In the genomic region with DNA sequence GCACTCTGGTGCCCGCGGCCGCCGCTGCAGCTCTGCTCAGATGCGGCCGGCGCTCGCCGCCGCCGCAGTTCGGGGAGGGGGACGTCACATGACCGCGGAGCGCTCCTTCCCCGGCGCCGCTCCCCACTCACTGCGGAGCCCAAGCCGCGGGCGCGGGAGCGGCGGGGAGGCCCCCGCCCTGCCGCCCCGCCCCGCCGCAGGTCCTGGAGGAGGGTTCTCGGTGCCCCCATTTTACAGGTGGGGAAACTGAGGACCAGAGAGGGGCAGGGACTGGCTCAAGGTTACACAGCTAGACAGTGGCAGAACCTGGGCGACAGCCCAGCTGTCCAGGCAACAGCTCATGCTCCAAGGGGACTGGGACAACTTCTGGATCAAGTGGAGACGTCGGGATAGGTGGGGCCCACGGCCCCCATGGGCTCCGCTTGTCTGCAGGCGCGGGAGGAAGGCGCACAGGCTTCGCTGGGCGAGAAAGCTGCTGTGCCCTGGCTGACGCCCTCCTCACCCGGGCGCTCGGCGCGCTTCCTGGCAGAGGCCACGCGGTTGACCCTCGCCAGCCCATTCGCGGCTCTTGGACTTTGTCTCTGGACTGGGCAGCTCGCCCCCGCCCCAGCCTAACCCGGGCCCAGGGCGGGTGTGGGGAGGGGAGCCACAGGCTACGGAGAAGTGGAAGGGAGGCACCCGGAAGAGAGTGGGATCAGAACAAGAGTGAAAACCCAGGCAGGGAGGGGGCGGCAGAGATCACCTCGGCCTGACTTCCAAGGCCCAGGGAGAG, we compare ENCODE assay signal across 1 cellular context.
TF ChIP-seq lines count a peak whose summit lies in the region.

TSS of gene RAP1GAP (minus strand) at position 71 of the 772 bp plus-strand sequence. CDS start 49,325 bp downstream, outside the sequence.

TF ChIP-seq in HepG2, 621 proteins besides CTCF, POLR2A, EP300 and RAD21 (continued from another document and continues in another):
- TF ChIP-seq ZBTB26 (CRISPR knock-in tag; IDR thresholded peaks at IDR 0.05; ENCODE audit: borderline replicate concordance) (no peak; the same call in 1 of the 2 replicates), ZNF264 (CRISPR knock-in tag; IDR thresholded peaks at IDR 0.05) (peak; percentile 93), SP2 (CRISPR knock-in tag; IDR thresholded peaks at IDR 0.05) (no peak), ZUFSP (CRISPR knock-in tag; IDR thresholded peaks at IDR 0.05; ENCODE audit: borderline replicate concordance) (no peak), ZNF75D (CRISPR knock-in tag; IDR thresholded peaks at IDR 0.05; ENCODE audit: borderline replicate concordance) (no peak), ZFP37 (CRISPR knock-in tag; IDR thresholded peaks at IDR 0.05; ENCODE audit: borderline replicate concordance) (peak; percentile 68; the same call in 1 of the 2 replicates), LRRFIP1 (CRISPR knock-in tag; conservative IDR thresholded peaks at IDR 0.05) (no peak), ZNF850 (CRISPR knock-in tag; conservative IDR thresholded peaks at IDR 0.05) (peak; percentile 44; the same call in 1 of the 2 replicates), ZNF354B (CRISPR knock-in tag; IDR thresholded peaks at IDR 0.05) (0 out of 2 replicates have a peak, but pooled peaks have one; percentile 55), TCF7L2 (IDR thresholded peaks at IDR 0.05; ENCODE audit: low read depth, low read length) (no peak), ZZZ3 (CRISPR knock-in tag; IDR thresholded peaks at IDR 0.05; ENCODE audit: borderline replicate concordance) (no peak), PPARG (CRISPR knock-in tag; conservative IDR thresholded peaks at IDR 0.05) (0 out of 2 replicates have a peak, but pooled peaks have one; percentile 29), ZNF777 (CRISPR knock-in tag; IDR thresholded peaks at IDR 0.05) (no peak), IRF9 (CRISPR knock-in tag; IDR thresholded peaks at IDR 0.05; ENCODE audit: borderline replicate concordance) (peak; percentile 57; the same call in 1 of the 2 replicates), SNRNP70 (IDR thresholded peaks at IDR 0.05; ENCODE audit: low read depth, low read length) (no peak), U2AF1 (optimal IDR thresholded peaks at IDR 0.05; ENCODE audit: low read depth, low read length) (peak; percentile 37), CAMTA2 (CRISPR knock-in tag; IDR thresholded peaks at IDR 0.05; ENCODE audit: borderline replicate concordance) (no peak; the same call in 1 of the 2 replicates), ZFY (CRISPR knock-in tag; IDR thresholded peaks at IDR 0.05) (peak; percentile 60), ZNF724P (CRISPR knock-in tag; IDR thresholded peaks at IDR 0.05; ENCODE audit: borderline replicate concordance) (peak; percentile 62; the same call in 1 of the 2 replicates), MBNL3 (CRISPR knock-in tag; conservative IDR thresholded peaks at IDR 0.05) (no peak), JUND (CRISPR knock-in tag; IDR thresholded peaks at IDR 0.05) (no peak), SRSF4 (IDR thresholded peaks at IDR 0.05; ENCODE audit: low read depth, low read length, poor library complexity, severe bottlenecking) (no peak), CREBL2 (CRISPR knock-in tag; IDR thresholded peaks at IDR 0.05; ENCODE audit: borderline replicate concordance) (peak; percentile 34; the same call in 1 of the 2 replicates), ZFP62 (CRISPR knock-in tag; IDR thresholded peaks at IDR 0.05) (no peak), ZNF704 (CRISPR knock-in tag; IDR thresholded peaks at IDR 0.05; ENCODE audit: borderline replicate concordance) (no peak; the same call in 1 of the 2 replicates), AHDC1 (CRISPR knock-in tag; IDR thresholded peaks at IDR 0.05; ENCODE audit: borderline replicate concordance) (peak; percentile 74), HNF4A (CRISPR knock-in tag; IDR thresholded peaks at IDR 0.05) (peak; percentile 97), ZFX (CRISPR knock-in tag; IDR thresholded peaks at IDR 0.05; ENCODE audit: low read depth) (peak; percentile 64)
- TF ChIP-seq, protein P1, sequence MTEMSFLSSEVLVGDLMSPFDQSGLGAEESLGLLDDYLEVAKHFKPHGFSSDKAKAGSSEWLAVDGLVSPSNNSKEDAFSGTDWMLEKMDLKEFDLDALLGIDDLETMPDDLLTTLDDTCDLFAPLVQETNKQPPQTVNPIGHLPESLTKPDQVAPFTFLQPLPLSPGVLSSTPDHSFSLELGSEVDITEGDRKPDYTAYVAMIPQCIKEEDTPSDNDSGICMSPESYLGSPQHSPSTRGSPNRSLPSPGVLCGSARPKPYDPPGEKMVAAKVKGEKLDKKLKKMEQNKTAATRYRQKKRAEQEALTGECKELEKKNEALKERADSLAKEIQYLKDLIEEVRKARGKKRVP (CRISPR knock-in tag; IDR thresholded peaks at IDR 0.05) = no peak
- TF ChIP-seq, protein P2, sequence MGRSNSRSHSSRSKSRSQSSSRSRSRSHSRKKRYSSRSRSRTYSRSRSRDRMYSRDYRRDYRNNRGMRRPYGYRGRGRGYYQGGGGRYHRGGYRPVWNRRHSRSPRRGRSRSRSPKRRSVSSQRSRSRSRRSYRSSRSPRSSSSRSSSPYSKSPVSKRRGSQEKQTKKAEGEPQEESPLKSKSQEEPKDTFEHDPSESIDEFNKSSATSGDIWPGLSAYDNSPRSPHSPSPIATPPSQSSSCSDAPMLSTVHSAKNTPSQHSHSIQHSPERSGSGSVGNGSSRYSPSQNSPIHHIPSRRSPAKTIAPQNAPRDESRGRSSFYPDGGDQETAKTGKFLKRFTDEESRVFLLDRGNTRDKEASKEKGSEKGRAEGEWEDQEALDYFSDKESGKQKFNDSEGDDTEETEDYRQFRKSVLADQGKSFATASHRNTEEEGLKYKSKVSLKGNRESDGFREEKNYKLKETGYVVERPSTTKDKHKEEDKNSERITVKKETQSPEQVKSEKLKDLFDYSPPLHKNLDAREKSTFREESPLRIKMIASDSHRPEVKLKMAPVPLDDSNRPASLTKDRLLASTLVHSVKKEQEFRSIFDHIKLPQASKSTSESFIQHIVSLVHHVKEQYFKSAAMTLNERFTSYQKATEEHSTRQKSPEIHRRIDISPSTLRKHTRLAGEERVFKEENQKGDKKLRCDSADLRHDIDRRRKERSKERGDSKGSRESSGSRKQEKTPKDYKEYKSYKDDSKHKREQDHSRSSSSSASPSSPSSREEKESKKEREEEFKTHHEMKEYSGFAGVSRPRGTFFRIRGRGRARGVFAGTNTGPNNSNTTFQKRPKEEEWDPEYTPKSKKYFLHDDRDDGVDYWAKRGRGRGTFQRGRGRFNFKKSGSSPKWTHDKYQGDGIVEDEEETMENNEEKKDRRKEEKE (IDR thresholded peaks at IDR 0.05) = no peak
- TF ChIP-seq, protein P3, sequence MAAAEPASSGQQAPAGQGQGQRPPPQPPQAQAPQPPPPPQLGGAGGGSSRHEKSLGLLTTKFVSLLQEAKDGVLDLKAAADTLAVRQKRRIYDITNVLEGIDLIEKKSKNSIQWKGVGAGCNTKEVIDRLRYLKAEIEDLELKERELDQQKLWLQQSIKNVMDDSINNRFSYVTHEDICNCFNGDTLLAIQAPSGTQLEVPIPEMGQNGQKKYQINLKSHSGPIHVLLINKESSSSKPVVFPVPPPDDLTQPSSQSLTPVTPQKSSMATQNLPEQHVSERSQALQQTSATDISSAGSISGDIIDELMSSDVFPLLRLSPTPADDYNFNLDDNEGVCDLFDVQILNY (CRISPR knock-in tag; conservative IDR thresholded peaks at IDR 0.05) = no peak
- TF ChIP-seq, protein P4, sequence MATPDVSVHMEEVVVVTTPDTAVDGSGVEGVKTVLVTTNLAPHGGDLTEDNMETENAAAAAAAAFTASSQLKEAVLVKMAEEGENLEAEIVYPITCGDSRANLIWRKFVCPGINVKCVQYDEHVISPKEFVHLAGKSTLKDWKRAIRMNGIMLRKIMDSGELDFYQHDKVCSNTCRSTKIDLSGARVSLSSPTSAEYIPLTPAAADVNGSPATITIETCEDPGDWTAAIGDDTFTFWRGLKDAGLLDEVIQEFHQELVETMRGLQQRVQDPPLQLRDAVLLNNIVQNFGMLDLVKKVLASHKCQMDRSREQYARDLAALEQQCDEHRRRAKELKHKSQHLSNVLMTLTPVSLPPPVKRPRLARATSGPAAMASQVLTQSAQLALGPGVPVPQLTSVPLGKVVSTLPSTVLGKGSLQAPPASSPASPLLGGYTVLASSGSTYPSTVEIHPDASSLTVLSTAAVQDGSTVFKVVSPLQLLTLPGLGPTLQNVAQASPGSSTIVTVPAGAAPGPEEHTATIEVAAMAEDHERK (CRISPR knock-in tag; IDR thresholded peaks at IDR 0.05; ENCODE audit: low read depth) = no peak
